16 cellular contexts compared by ENCODE assay signal in genomic region chr16:58461640-58462039, GRCh38. TPM values are rescaled to one million over a fixed set of nuclear protein-coding genes. Genes with fewer than 3 reads are reported as not detected.
DNase-seq lines count a peak whose midpoint lies in the region; ATAC-seq and TF ChIP-seq lines count a peak whose summit lies in the region.
"Had no signal": no experiment of that assay in that cellular context is flagged by ENCODE, and none has a peak within 500 bp of the region (broad histone marks: within the 10 kb centered on the region; RNA-seq: fewer than 3 reads in every experiment).

No MANE protein-coding gene starts in this region.

- H3K27ac ChIP-seq in heart left ventricle (peak overlapping the region in 10 of 12 donors; percentile 76 to 99 (median 93)), right cardiac atrium (ENCODE audit: low read length) (no peak overlapping the region)
- H3K27ac ChIP-seq: 22Rv1, HL-60 had no signal

- no peaks in the 10 kb centered on the region for H3K36me3 Mint-ChIP-seq in natural killer cell
- no peaks in the 10 kb centered on the region for H3K36me3 Mint-ChIP-seq in natural killer cell treated with Interleukin-12 subunit alpha and Interleukin-12 subunit beta and Interleukin-15 and Interleukin-18, amount 100 ng/mL, for 72 hours
- H3K36me3 Mint-ChIP-seq in nephron (ENCODE audit: low read depth), result no peaks in the 10 kb centered on the region
- H3K36me3 Mint-ChIP-seq: CD8-positive, alpha-beta T cell had no signal

- TF ChIP-seq CTCF in heart left ventricle (IDR thresholded peaks at IDR 0.05) (no peak), natural killer cell (IDR thresholded peaks at IDR 0.05) (no peak), nephron (IDR thresholded peaks at IDR 0.05; ENCODE audit: unreplicated experiment in 3 of 3) (no peak)

- intact Hi-C loops in heart left ventricle (cut with DNase I) (loop anchor here in 5 of 10 donors (2.0 to 5.0 kb wide), 4 partner anchors 34 to 45 kb away; no protein-coding TSS in a partner anchor), right cardiac atrium (cut with DNase I) (no loop called here), natural killer cell (cut with micrococcal nuclease) (no loop called here)

- no peak for TF ChIP-seq POLR2A in heart left ventricle (IDR thresholded peaks at IDR 0.05)

- DNase-seq in heart left ventricle (no peak), right cardiac atrium (no peak), natural killer cell (no peak), DMS53 treated with DMSO at 0.1 percent for 48 hours (lab: John Stamatoyannopoulos, UW; ENCODE audit: unreplicated experiment) (no peak)
- no peak for DNase-seq in natural killer cell treated with Interleukin-12 subunit alpha and Interleukin-12 subunit beta and Interleukin-15 and Interleukin-18, amount 100 ng/mL, for 72 hours (ENCODE audit: low spot score)
- no peak for DNase-seq in activated effector memory CD4-positive, alpha-beta T cell treated with Interleukin-2 at 50 U/mL for 16 hours
- DNase-seq: Caco-2; CD8-positive, alpha-beta T cell; GF-D8; HFFc6 had no signal

- 84 to 91% (median 87%) methylated on average over 5 to 7 of the region's 7 CpGs for WGBS in heart left ventricle, 4 donors
- WGBS in right cardiac atrium, result 89% methylated on average over 7 of the region's 7 CpGs

- H3K4me1 Mint-ChIP-seq in natural killer cell (peaks cover 9 to 10% of the 10 kb centered on the region in 2 donors), nephron (peaks cover 5% of the 10 kb centered on the region)
- H3K4me1 Mint-ChIP-seq in natural killer cell treated with Interleukin-12 subunit alpha and Interleukin-12 subunit beta and Interleukin-15 and Interleukin-18, amount 100 ng/mL, for 72 hours (ENCODE audit: low read depth in 2 of 2), result peaks cover 4 to 7% of the 10 kb centered on the region in 2 donors

- H3K4me1 ChIP-seq in heart left ventricle (peaks cover 0 to 42% (median 10%) of the 10 kb centered on the region in 12 donors), right cardiac atrium (ENCODE audit: control insufficient read depth, insufficient read depth, low read length) (peaks cover 2% of the 10 kb centered on the region)
- H3K4me1 ChIP-seq: HAP-1 had no signal

- H3K4me3 ChIP-seq in heart left ventricle, result no peak overlapping the region
- H3K4me3 ChIP-seq in right cardiac atrium (ENCODE audit: low read length), result no peak overlapping the region
- H3K4me3 ChIP-seq: HAP-1 had no signal

- H3K27me3 ChIP-seq in heart left ventricle (peaks cover 0 to 51% (median 0%) of the 10 kb centered on the region in 9 donors), right cardiac atrium (ENCODE audit: control insufficient read depth, insufficient read depth) (no peaks in the 10 kb centered on the region)

- H3K9me3 ChIP-seq in heart left ventricle, result no peaks in the 10 kb centered on the region
- no peaks in the 10 kb centered on the region for H3K9me3 ChIP-seq in right cardiac atrium (ENCODE audit: control insufficient read depth, low read length)
- H3K9me3 ChIP-seq: Caco-2, HAP-1 had no signal

- H3K27ac Mint-ChIP-seq in natural killer cell (no peak overlapping the region), nephron (no peak overlapping the region)
- no peak overlapping the region for H3K27ac Mint-ChIP-seq in natural killer cell treated with Interleukin-12 subunit alpha and Interleukin-12 subunit beta and Interleukin-15 and Interleukin-18, amount 100 ng/mL, for 72 hours
- H3K27ac Mint-ChIP-seq: CD14-positive monocyte; CD8-positive, alpha-beta T cell; HFFc6 had no signal

- ATAC-seq in heart left ventricle (no peak), right cardiac atrium (no peak), natural killer cell (no peak), HG03097 (IDR thresholded peaks at IDR 0.05; ENCODE audit: low FRiP score, unreplicated experiment) (no peak)
- ATAC-seq in natural killer cell treated with Interleukin-12 subunit alpha and Interleukin-12 subunit beta and Interleukin-15 and Interleukin-18, amount 100 ng/mL, for 72 hours, result no peak
- ATAC-seq: CD8-positive, alpha-beta T cell had no signal

- H3K9me3 Mint-ChIP-seq in natural killer cell, result no peaks in the 10 kb centered on the region
- no peaks in the 10 kb centered on the region for H3K9me3 Mint-ChIP-seq in natural killer cell treated with Interleukin-12 subunit alpha and Interleukin-12 subunit beta and Interleukin-15 and Interleukin-18, amount 100 ng/mL, for 72 hours
- no peaks in the 10 kb centered on the region for H3K9me3 Mint-ChIP-seq in nephron
- H3K9me3 Mint-ChIP-seq: CD8-positive, alpha-beta T cell; HFFc6 had no signal

- H3K27me3 Mint-ChIP-seq in natural killer cell (ENCODE audit: low read depth in 2 of 2) (peaks cover 25 to 28% of the 10 kb centered on the region in 2 donors), nephron (ENCODE audit: low read depth) (peaks cover 82% of the 10 kb centered on the region)
- H3K27me3 Mint-ChIP-seq in natural killer cell treated with Interleukin-12 subunit alpha and Interleukin-12 subunit beta and Interleukin-15 and Interleukin-18, amount 100 ng/mL, for 72 hours, result peaks cover 13% of the 10 kb centered on the region in 2 donors

- H3K36me3 ChIP-seq in heart left ventricle, result no peaks in the 10 kb centered on the region
- H3K36me3 ChIP-seq: HAP-1 had no signal

- H3K4me3 Mint-ChIP-seq in natural killer cell (peak overlapping the region; percentile 67), nephron (peak overlapping the region in 2 of 3 experiments; percentile 19 to 74)
- H3K4me3 Mint-ChIP-seq in natural killer cell treated with Interleukin-12 subunit alpha and Interleukin-12 subunit beta and Interleukin-15 and Interleukin-18, amount 100 ng/mL, for 72 hours, result no peak overlapping the region
- H3K4me3 Mint-ChIP-seq: HFFc6 had no signal

RNA-seq across cellular contexts. Expression of gene NDRG4, which starts 38.3 kb away (rescaled TPM):
- total RNA-seq in heart left ventricle (1,000 to 10,000 TPM in 3 of 9 donors, 100 to 1,000 TPM in 6; 294 to 1,429 (median 742) TPM), right cardiac atrium (100 to 1,000 TPM in 1 of 4 donors, 10 to 100 TPM in 3; 53.5 to 155 (median 97.3) TPM), natural killer cell (not detected)
- polyA plus RNA-seq in heart left ventricle (100 to 1,000 TPM; 505 to 873 TPM), right cardiac atrium (164 TPM)
- total RNA-seq in natural killer cell treated with Interleukin-12 subunit alpha and Interleukin-12 subunit beta and Interleukin-15 and Interleukin-18, amount 100 ng/mL, for 72 hours, result under 1 TPM; 0.14 to 0.47 TPM
- total RNA-seq: CD8-positive, alpha-beta T cell had no signal
- polyA plus RNA-seq: CD14-positive monocyte had no signal

RNA-seq across cellular contexts. Expression of gene SETD6, which starts 53.7 kb away (rescaled TPM):
- total RNA-seq in heart left ventricle (10 to 100 TPM; 10.1 to 18.0 (median 14.3) TPM), right cardiac atrium (10 to 100 TPM in 2 of 4 donors, 1 to 10 TPM in 2; 9.7 to 12.4 (median 11.1) TPM), natural killer cell (10 to 100 TPM; 20.3 to 34.5 (median 21.3) TPM)
- polyA plus RNA-seq in heart left ventricle (10 to 100 TPM; 13.2 to 14.9 TPM), right cardiac atrium (8.5 TPM)
- 10 to 100 TPM; 16.4 to 29.1 TPM for total RNA-seq in natural killer cell treated with Interleukin-12 subunit alpha and Interleukin-12 subunit beta and Interleukin-15 and Interleukin-18, amount 100 ng/mL, for 72 hours

Comparison
In these comparisons a context has a peak if more than half of its experiments do, and no peak if none do; other contexts are left out.
1. RNA of gene NDRG4, which starts 38.3 kb away (total RNA-seq): 294 to 1,429 TPM in heart left ventricle and 53.5 to 155 TPM in right cardiac atrium; 0.14 to 0.47 TPM in natural killer cell treated with Interleukin-12 subunit alpha and Interleukin-12 subunit beta and Interleukin-15 and Interleukin-18, amount 100 ng/mL, for 72 hours and not detected in natural killer cell; every median in the first group is over 10 times any median in the second.